In the genomic region with DNA sequence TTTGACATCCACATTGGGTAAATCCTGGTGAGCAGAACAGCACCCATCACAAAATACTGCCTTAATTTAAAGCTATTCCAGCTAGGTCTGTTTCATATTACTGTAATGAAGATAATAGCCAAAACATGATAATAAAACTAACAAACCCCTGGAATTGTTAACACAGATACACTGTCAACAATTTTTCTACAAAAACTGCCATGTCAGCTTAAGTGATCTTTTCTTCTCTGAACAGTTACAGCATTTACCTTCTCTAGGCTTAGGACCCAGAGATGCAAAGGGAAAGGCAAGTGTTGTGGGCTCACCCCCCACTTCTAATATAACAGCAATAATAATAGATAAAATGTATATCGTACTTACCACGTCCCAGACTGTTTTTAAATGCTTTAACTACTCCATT, we compare ENCODE assay signal across 3 cellular contexts.
A peak's percentile ranks its signal among the peaks of the same experiment; 100 is the strongest.
TF ChIP-seq lines count a peak whose summit lies in the region.

No MANE protein-coding gene starts in this region.

TF ChIP-seq in A549, 52 proteins besides CTCF, POLR2A, EP300 and RAD21:
- TF ChIP-seq JUNB (IDR thresholded peaks at IDR 0.05) = no peak
- TF ChIP-seq MAFK (IDR thresholded peaks at IDR 0.05; ENCODE audit: partially characterized antibody) = peak; percentile 91

TF ChIP-seq in IMR-90, 13 proteins besides CTCF, POLR2A, EP300 and RAD21:
- TF ChIP-seq MAFK (IDR thresholded peaks at IDR 0.05; ENCODE audit: low read depth, low read length) = peak; percentile 94
- TF ChIP-seq RFX5 (IDR thresholded peaks at IDR 0.05; ENCODE audit: low read depth, low read length) = no peak
- TF ChIP-seq CEBPB (IDR thresholded peaks at IDR 0.05; ENCODE audit: low read depth, low read length) = no peak
- no peak for TF ChIP-seq MAZ (IDR thresholded peaks at IDR 0.05; ENCODE audit: borderline replicate concordance, low read depth, low read length)

TF ChIP-seq in H1, 55 proteins besides CTCF, POLR2A, EP300 and RAD21:
- peak; percentile 40; the same call in 1 of the 2 replicates for TF ChIP-seq MAFK (IDR thresholded peaks at IDR 0.05; ENCODE audit: low read depth, low read length)
- TF ChIP-seq SIX5 (IDR thresholded peaks at IDR 0.05; ENCODE audit: low read depth, low read length) = no peak
- TF ChIP-seq SIRT6 (IDR thresholded peaks at IDR 0.05; ENCODE audit: low read length) = no peak
- TF ChIP-seq POLR2AphosphoS5 (IDR thresholded peaks at IDR 0.05; ENCODE audit: low read depth, low read length) = no peak
- no peak for TF ChIP-seq NRF1 (IDR thresholded peaks at IDR 0.05; ENCODE audit: low read depth, low read length)
- no peak for TF ChIP-seq HDAC6 (IDR thresholded peaks at IDR 0.05; ENCODE audit: low read depth, low read length)
